Comparison of ENCODE assay signal across 9 cellular contexts in the genomic region with DNA sequence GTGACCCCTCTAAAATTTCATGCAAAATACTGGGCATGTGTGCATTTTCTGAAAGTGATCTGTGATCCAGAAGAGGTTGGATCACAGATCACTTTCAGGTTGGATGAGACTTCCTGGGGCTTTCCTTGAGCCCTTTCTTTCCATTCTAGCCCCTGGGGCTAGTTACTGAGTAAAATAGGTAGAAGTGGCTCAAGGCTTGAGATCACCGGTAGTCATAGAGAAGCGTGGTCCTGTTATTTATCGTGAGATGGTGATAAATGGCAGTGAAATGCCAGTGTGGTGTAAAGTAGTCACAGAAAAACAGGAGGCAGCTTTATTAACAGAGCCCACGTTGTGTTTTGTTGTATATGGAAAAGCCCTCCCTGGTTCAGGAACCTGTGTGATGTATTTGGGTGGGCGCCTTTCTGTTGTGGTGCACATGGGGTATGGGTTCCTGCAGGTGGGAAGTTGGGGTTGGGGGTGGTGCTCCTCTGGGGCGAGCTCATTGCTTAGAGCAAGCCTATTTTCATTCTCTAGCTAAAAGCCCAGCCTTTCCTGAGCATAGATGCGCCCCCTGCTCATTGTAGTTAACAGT. TPM values are rescaled to one million over a fixed set of nuclear protein-coding genes. Genes with fewer than 3 reads are reported as not detected.
A peak's percentile ranks its signal among the peaks of the same experiment; 100 is the strongest.
DNase-seq lines count a peak whose midpoint lies in the region; ATAC-seq and FAIRE-seq lines count a peak whose summit lies in the region.
"Had no signal": no experiment of that assay in that cellular context is flagged by ENCODE, and none has a peak within 500 bp of the region (broad histone marks: within the 10 kb centered on the region; RNA-seq: fewer than 3 reads in every experiment).

No MANE protein-coding gene starts in this region.

- no peaks in the 10 kb centered on the region for H3K9me3 ChIP-seq in BLaER1 treated with 17β-estradiol and CSF1 and Interleukin-3, amounts not matched to agents 10 nM and 100 nM (replicated peaks in 1 of 11)
- no peaks in the 10 kb centered on the region for H3K9me3 ChIP-seq in neuronal stem cell (replicated peaks in 1 of 2; ENCODE audit: control insufficient read depth in 2 of 2, insufficient read depth in 1 of 2, low read depth in 1 of 2, low read length in 2 of 2)
- no peaks in the 10 kb centered on the region for H3K9me3 ChIP-seq in SJCRH30 (replicated peaks)

- DNase-seq in M059J (ENCODE audit: low read depth), result peak; percentile 29
- DNase-seq in effector memory CD8-positive, alpha-beta T cell, result no peak
- DNase-seq in neuronal stem cell (ENCODE audit: low spot score), result no peak
- DNase-seq in SJCRH30, result no peak
- DNase-seq in G401 (ENCODE audit: low spot score), result no peak
- DNase-seq in frontal cortex (ENCODE audit: low spot score in 2 of 2), result no peak
- DNase-seq: DMS79 had no signal

- H4K91ac ChIP-seq in neuronal stem cell (ENCODE audit: low read depth, low read length, poor library complexity), result no peak overlapping the region

- WGBS in neuronal stem cell (ENCODE audit: extremely low coverage in 2 of 2, insufficient read length in 2 of 2, insufficient replicate concordance in 1 of 2), 2 donors, result no CpG with 5 or more reads among the region's 7 CpGs

- no peak overlapping the region for H3K4ac ChIP-seq in neuronal stem cell (ENCODE audit: low read length)

- no peak for FAIRE-seq in frontal cortex (lab: Jason Lieb, UNC)

- H3K4me3 Mint-ChIP-seq in effector memory CD8-positive, alpha-beta T cell, result peak overlapping the region; percentile 59 to 65

- peaks cover 32 to 81% (median 61%) of the 10 kb centered on the region in 11 experiments; a peak in 21 of 22 replicates for H3K36me3 ChIP-seq in BLaER1 treated with 17β-estradiol and CSF1 and Interleukin-3, amounts not matched to agents 10 nM and 100 nM
- peaks cover 11 to 60% of the 10 kb centered on the region in 2 donors for H3K36me3 ChIP-seq in neuronal stem cell (replicated peaks in 1 of 2; ENCODE audit: control insufficient read depth in 2 of 2, insufficient read depth in 2 of 2, low read length in 2 of 2)
- no peaks in the 10 kb centered on the region; the same call in 1 of the 2 replicates for H3K36me3 ChIP-seq in SJCRH30

- H3K4me1 ChIP-seq in BLaER1 treated with 17β-estradiol and CSF1 and Interleukin-3, amounts not matched to agents 10 nM and 100 nM, result peaks cover 100% of the 10 kb centered on the region in 10 experiments
- peaks cover 30 to 49% of the 10 kb centered on the region in 2 donors for H3K4me1 ChIP-seq in neuronal stem cell (ENCODE audit: control insufficient read depth in 2 of 2, insufficient read depth in 1 of 2, low read depth in 1 of 2, low read length in 2 of 2)
- peaks cover 23% of the 10 kb centered on the region for H3K4me1 ChIP-seq in SJCRH30

- no peak overlapping the region for H3K18ac ChIP-seq in neuronal stem cell (ENCODE audit: low read length)

- H3K4me1 Mint-ChIP-seq in effector memory CD8-positive, alpha-beta T cell (ENCODE audit: low read depth in 2 of 2), result peaks cover 67 to 70% of the 10 kb centered on the region in 2 donors

- no peak overlapping the region for H2BK12ac ChIP-seq in neuronal stem cell (ENCODE audit: low read length)

- H3K27ac Mint-ChIP-seq in effector memory CD8-positive, alpha-beta T cell, result peak overlapping the region; percentile 91 to 94

- H3K9me3 Mint-ChIP-seq in effector memory CD8-positive, alpha-beta T cell, result no peaks in the 10 kb centered on the region

- peaks cover 32% of the 10 kb centered on the region for H3K36me3 Mint-ChIP-seq in effector memory CD8-positive, alpha-beta T cell (ENCODE audit: insufficient read depth)

- no peak overlapping the region for H2BK15ac ChIP-seq in neuronal stem cell (ENCODE audit: low read length)

- in situ Hi-C loops in G401 (cut with HindIII; ENCODE audit: low sequenced_read_pairs), result no loop called here

- H3K27me3 Mint-ChIP-seq in effector memory CD8-positive, alpha-beta T cell, result no peaks in the 10 kb centered on the region

- H3K27me3 ChIP-seq in BLaER1 treated with 17β-estradiol and CSF1 and Interleukin-3, amounts not matched to agents 10 nM and 100 nM, result no peaks in the 10 kb centered on the region
- H3K27me3 ChIP-seq in neuronal stem cell (ENCODE audit: control insufficient read depth in 3 of 3, insufficient read depth in 3 of 3, low read depth in 1 of 3, low read length in 3 of 3), result no peaks in the 10 kb centered on the region
- no peaks in the 10 kb centered on the region for H3K27me3 ChIP-seq in SJCRH30

- ATAC-seq in effector memory CD8-positive, alpha-beta T cell (replicated peaks), result no peak
- no peak for ATAC-seq in GM21526 (IDR thresholded peaks at IDR 0.05; ENCODE audit: low FRiP score, unreplicated experiment)

- peaks cover 24% of the 10 kb centered on the region for H3K79me1 ChIP-seq in neuronal stem cell (ENCODE audit: low read depth, low read length)

- H2BK120ac ChIP-seq in neuronal stem cell (ENCODE audit: low read depth, low read length), result no peak overlapping the region

- H3K9ac ChIP-seq in BLaER1 treated with 17β-estradiol and CSF1 and Interleukin-3, amounts not matched to agents 10 nM and 100 nM, result peak overlapping the region; percentile 72 to 87 (median 82)
- H3K9ac ChIP-seq in neuronal stem cell (ENCODE audit: low read depth, low read length, poor library complexity), result no peak overlapping the region

- H2BK5ac ChIP-seq in neuronal stem cell (ENCODE audit: low read length), result no peak overlapping the region

- peak overlapping the region in 2 of 10 experiments; percentile 23 to 33; a peak in 3 of 20 replicates for H3K4me3 ChIP-seq in BLaER1 treated with 17β-estradiol and CSF1 and Interleukin-3, amounts not matched to agents 10 nM and 100 nM
- H3K4me3 ChIP-seq in neuronal stem cell (ENCODE audit: low read length in 2 of 2), result no peak overlapping the region
- H3K4me3 ChIP-seq in SJCRH30, result no peak overlapping the region

- H4K20me1 ChIP-seq in BLaER1 treated with 17β-estradiol and CSF1 and Interleukin-3, amounts not matched to agents 10 nM and 100 nM, result peaks cover 19 to 74% (median 57%) of the 10 kb centered on the region in 11 experiments; a peak in 20 of 22 replicates

- no peak overlapping the region for H3K14ac ChIP-seq in neuronal stem cell (ENCODE audit: low read length)

- H4K8ac ChIP-seq in neuronal stem cell (ENCODE audit: low read depth, low read length), result no peak overlapping the region

- H3K27ac ChIP-seq in BLaER1 treated with 17β-estradiol and CSF1 and Interleukin-3, amounts not matched to agents 10 nM and 100 nM, result peak overlapping the region; percentile 85 to 97 (median 93)
- H3K27ac ChIP-seq in neuronal stem cell (replicated peaks; ENCODE audit: low read length) (peak overlapping the region; percentile 2), SJCRH30 (no peak overlapping the region)

- H3K23ac ChIP-seq in neuronal stem cell (ENCODE audit: low read depth, low read length, poor library complexity), result no peak overlapping the region

- no peak overlapping the region for H2AK5ac ChIP-seq in neuronal stem cell (ENCODE audit: low read depth, low read length)

- H2AFZ ChIP-seq in neuronal stem cell (ENCODE audit: low read length), result no peak overlapping the region

- peak overlapping the region; percentile 90 to 99 (median 96) for H3K4me2 ChIP-seq in BLaER1 treated with 17β-estradiol and CSF1 and Interleukin-3, amounts not matched to agents 10 nM and 100 nM
- no peak overlapping the region for H3K4me2 ChIP-seq in neuronal stem cell (ENCODE audit: insufficient read depth, low read length, poor library complexity, severe bottlenecking)

RNA-seq across cellular contexts. Expression of a gene that starts 34.0 kb away (rescaled TPM):
- not detected in 2 replicates for total RNA-seq in M059J (2014; rRNA removed; shearing (Covaris generic))
- polyA plus RNA-seq in neuronal stem cell (2013, experiment 1 of 2), result 0.04 TPM
- polyA plus RNA-seq in neuronal stem cell (2013, experiment 2 of 2), result 0.04 TPM
- total RNA-seq in SJCRH30 (2014; rRNA removed; shearing (Covaris generic)), result not detected in 2 replicates
- not detected in 2 replicates for total RNA-seq in G401 (2014; rRNA removed; shearing (Covaris generic))
- total RNA-seq in frontal cortex, result 1.2 TPM

RNA-seq across cellular contexts. Expression of a gene that starts 49.6 kb away (rescaled TPM):
- total RNA-seq in M059J (2014; rRNA removed; shearing (Covaris generic)), result 32.0 and 44.4 TPM in 2 replicates
- 80.2 TPM for polyA plus RNA-seq in neuronal stem cell (2013, experiment 1 of 2)
- 80.5 TPM for polyA plus RNA-seq in neuronal stem cell (2013, experiment 2 of 2)
- 37.7 and 40.4 TPM in 2 replicates for total RNA-seq in SJCRH30 (2014; rRNA removed; shearing (Covaris generic))
- 8.5 and 24.5 TPM in 2 replicates for total RNA-seq in G401 (2014; rRNA removed; shearing (Covaris generic))
- total RNA-seq in frontal cortex, result 17.9 TPM
